ENCODE assay signal across 9 cellular contexts in genomic region chr2:36371070-36371962, GRCh38. TPM values are rescaled to one million over a fixed set of nuclear protein-coding genes. Genes with fewer than 3 reads are reported as not detected.
DNase-seq lines count a peak whose midpoint lies in the region; ATAC-seq and TF ChIP-seq lines count a peak whose summit lies in the region.
"Had no signal": no experiment of that assay in that cellular context is flagged by ENCODE, and none has a peak within 500 bp of the region (broad histone marks: within the 10 kb centered on the region; RNA-seq: fewer than 3 reads in every experiment).

No MANE protein-coding gene starts in this region.

- H3K36me3 Mint-ChIP-seq in WTC11: no peaks in the 10 kb centered on the region
- no peaks in the 10 kb centered on the region for H3K36me3 Mint-ChIP-seq in effector memory CD8-positive, alpha-beta T cell (ENCODE audit: insufficient read depth)

- H3K4me3 ChIP-seq in HEK293 (ENCODE audit: low read depth, low read length): no peak overlapping the region
- peak overlapping the region; percentile 31; the same call in 1 of the 2 replicates for H3K4me3 ChIP-seq in iPS-20b (ENCODE audit: low read length)
- H3K4me3 ChIP-seq in spleen: no peak overlapping the region

- H3K27me3 ChIP-seq in iPS-20b (ENCODE audit: insufficient read depth, low read length) (no peaks in the 10 kb centered on the region), spleen (replicated peaks in 1 of 7) (no peaks in the 10 kb centered on the region)

- H3K9me3 Mint-ChIP-seq in WTC11: no peaks in the 10 kb centered on the region
- no peaks in the 10 kb centered on the region for H3K9me3 Mint-ChIP-seq in effector memory CD8-positive, alpha-beta T cell

- 51 to 73% (median 66%) methylated on average over 10 of the region's 10 CpGs for WGBS in spleen, 5 donors

- H3K9me3 ChIP-seq in HEK293 (ENCODE audit: control insufficient read depth, insufficient read depth, low read depth, low read length) (no peaks in the 10 kb centered on the region), iPS-20b (ENCODE audit: insufficient read depth, low read depth, low read length) (no peaks in the 10 kb centered on the region), spleen (no peaks in the 10 kb centered on the region)

- no peak for TF ChIP-seq POLR2A in spleen (IDR thresholded peaks at IDR 0.05)

- H3K27ac ChIP-seq in HEK293 (ENCODE audit: extremely low read depth, low read depth, low read length) (no peak overlapping the region), iPS-20b (ENCODE audit: low read length) (peak overlapping the region; percentile 58), spleen (peak overlapping the region; percentile 1 to 68 (median 37))

- TF ChIP-seq CTCF in HEK293 (tag by site-specific recombination; IDR thresholded peaks at IDR 0.05) (no peak), WTC11 (IDR thresholded peaks at IDR 0.05) (no peak), spleen (IDR thresholded peaks at IDR 0.05 in 8 of 11, conservative IDR thresholded peaks at IDR 0.05 in 3 of 11) (no peak)

- CTCF ChIA-PET in HEK293 (lab: Yijun Ruan, JAX) (interaction anchor here (0.9 to 3.1 kb wide), 6 partner anchors 11 to 88 kb away, joined by 3 to 11 read pairs (median 8); partner anchors contain the start of gene CRIM1), WTC11 (lab: Charles Lee) (interaction anchor here (1.0 to 2.9 kb wide), 5 partner anchors 13 to 136 kb away, joined by 3 to 19 read pairs (median 3); no protein-coding TSS in a partner anchor)

- H3K4me1 Mint-ChIP-seq in WTC11: peaks cover 100% of the 10 kb centered on the region
- H3K4me1 Mint-ChIP-seq in effector memory CD8-positive, alpha-beta T cell (ENCODE audit: low read depth in 2 of 2): peaks cover 18 to 25% of the 10 kb centered on the region in 2 donors

- H3K27me3 Mint-ChIP-seq in WTC11 (ENCODE audit: low read depth): no peaks in the 10 kb centered on the region
- H3K27me3 Mint-ChIP-seq in effector memory CD8-positive, alpha-beta T cell: no peaks in the 10 kb centered on the region

- H3K4me1 ChIP-seq in HEK293 (ENCODE audit: control insufficient read depth, insufficient read depth, low read length) (peaks cover 51% of the 10 kb centered on the region), iPS-20b (ENCODE audit: insufficient read depth, low read length) (peaks cover 93% of the 10 kb centered on the region), spleen (peaks cover 7 to 91% (median 60%) of the 10 kb centered on the region in 6 donors)

- ATAC-seq in WTC11: no peak
- no peak for ATAC-seq in effector memory CD8-positive, alpha-beta T cell (replicated peaks)

- peak overlapping the region; percentile 33; the same call in 1 of the 2 replicates for H3K9ac ChIP-seq in iPS-20b (ENCODE audit: low read depth, low read length)

- no peaks in the 10 kb centered on the region for H3K36me3 ChIP-seq in HEK293 (ENCODE audit: control insufficient read depth in 2 of 2, insufficient read depth in 1 of 2, low read length in 2 of 2)
- H3K36me3 ChIP-seq in iPS-20b (ENCODE audit: insufficient read depth, low read depth, low read length): peaks cover 4% of the 10 kb centered on the region; the same call in 1 of the 2 replicates
- no peaks in the 10 kb centered on the region for H3K36me3 ChIP-seq in spleen

- DNase-seq in WTC11 (ENCODE audit: low spot score) (no peak), spleen (no peak), SIG-M5 treated with dmso at 0.1 percent for 504 hours (lab: John Stamatoyannopoulos, UW; ENCODE audit: unreplicated experiment) (no peak), SKM-1 (lab: John Stamatoyannopoulos, UW; ENCODE audit: unreplicated experiment) (no peak), NCI-H1092 (lab: John Stamatoyannopoulos, UW) (no peak)
- no peak for DNase-seq in effector memory CD8-positive, alpha-beta T cell
- DNase-seq: activated CD4-positive, CD25-positive, alpha-beta regulatory T cell treated with anti-CD3 and anti-CD28 coated beads, Interleukin-2, amount 50 U/mL, for 72 hours had no signal

- POLR2A ChIA-PET in HEK293 (lab: Yijun Ruan, JAX): interaction anchor here (1.1 kb wide), 1 partner anchor 16 kb away, joined by 10 read pairs; the partner anchor contains the start of gene CRIM1
- POLR2A ChIA-PET in WTC11 (lab: Charles Lee): interaction anchor here (0.5 to 0.9 kb wide), 2 partner anchors 9 to 176 kb away, joined by 3 to 4 read pairs; no protein-coding TSS in a partner anchor

- intact Hi-C loops in spleen (cut with DNase I; ENCODE audit: low total_unique reads): no loop called here

- peak overlapping the region; percentile 97 for H3K27ac Mint-ChIP-seq in WTC11
- H3K27ac Mint-ChIP-seq in effector memory CD8-positive, alpha-beta T cell: peak overlapping the region in 1 of 2 donors; percentile 14

- H3K4me3 Mint-ChIP-seq in WTC11: peak overlapping the region; percentile 8
- H3K4me3 Mint-ChIP-seq in effector memory CD8-positive, alpha-beta T cell: no peak overlapping the region

TF ChIP-seq in HEK293, 187 proteins besides CTCF, POLR2A, EP300 and RAD21 (continues in another document):
- TF ChIP-seq ZSCAN4 (tag by site-specific recombination; IDR thresholded peaks at IDR 0.05): no peak
- no peak for TF ChIP-seq ZNF621 (tag by site-specific recombination; IDR thresholded peaks at IDR 0.05)
- no peak for TF ChIP-seq HOXC10 (CRISPR knock-in tag; IDR thresholded peaks at IDR 0.05)
- TF ChIP-seq ZNF600 (tag by site-specific recombination; IDR thresholded peaks at IDR 0.05): no peak
- no peak for TF ChIP-seq ZEB2 (tag by site-specific recombination; IDR thresholded peaks at IDR 0.05)
- peak; percentile 66 for TF ChIP-seq PRDM6 (tag by site-specific recombination; IDR thresholded peaks at IDR 0.05)

TF ChIP-seq in WTC11, 78 proteins besides CTCF, POLR2A, EP300 and RAD21 (continues in another document):
- no peak for TF ChIP-seq NR2C2 (CRISPR knock-in tag; IDR thresholded peaks at IDR 0.05)
- TF ChIP-seq GABPB1 (CRISPR knock-in tag; IDR thresholded peaks at IDR 0.05): no peak
- no peak for TF ChIP-seq STAT6 (CRISPR knock-in tag; conservative IDR thresholded peaks at IDR 0.05; ENCODE audit: low read depth)
- TF ChIP-seq ZMAT4 (CRISPR knock-in tag; IDR thresholded peaks at IDR 0.05): no peak
- TF ChIP-seq SMAD3 (CRISPR knock-in tag; IDR thresholded peaks at IDR 0.05; ENCODE audit: borderline replicate concordance): no peak
- no peak for TF ChIP-seq E2F5 (CRISPR knock-in tag; IDR thresholded peaks at IDR 0.05)
- TF ChIP-seq GRHL2 (CRISPR knock-in tag; IDR thresholded peaks at IDR 0.05; ENCODE audit: insufficient replicate concordance, severe bottlenecking): no peak
- no peak for TF ChIP-seq NR3C1 (CRISPR knock-in tag; conservative IDR thresholded peaks at IDR 0.05; ENCODE audit: low read depth)

RNA-seq across cellular contexts. Expression of gene CRIM1, which starts 15.7 kb away (rescaled TPM):
- total RNA-seq in WTC11 (2021): 24.1 to 25.1 TPM (median 24.3 TPM) in 3 replicates
- 100 to 1,000 TPM in 6 of 7 donors, 10 to 100 TPM in 1; 91.5 to 213 (median 120) TPM for total RNA-seq in spleen
- 10 to 100 TPM in 1 of 3 donors, 1 to 10 TPM in 2; 7.1 to 14.1 (median 7.1) TPM for polyA plus RNA-seq in spleen
